ENCODE assay signal across 8 cellular contexts in the genomic region with DNA sequence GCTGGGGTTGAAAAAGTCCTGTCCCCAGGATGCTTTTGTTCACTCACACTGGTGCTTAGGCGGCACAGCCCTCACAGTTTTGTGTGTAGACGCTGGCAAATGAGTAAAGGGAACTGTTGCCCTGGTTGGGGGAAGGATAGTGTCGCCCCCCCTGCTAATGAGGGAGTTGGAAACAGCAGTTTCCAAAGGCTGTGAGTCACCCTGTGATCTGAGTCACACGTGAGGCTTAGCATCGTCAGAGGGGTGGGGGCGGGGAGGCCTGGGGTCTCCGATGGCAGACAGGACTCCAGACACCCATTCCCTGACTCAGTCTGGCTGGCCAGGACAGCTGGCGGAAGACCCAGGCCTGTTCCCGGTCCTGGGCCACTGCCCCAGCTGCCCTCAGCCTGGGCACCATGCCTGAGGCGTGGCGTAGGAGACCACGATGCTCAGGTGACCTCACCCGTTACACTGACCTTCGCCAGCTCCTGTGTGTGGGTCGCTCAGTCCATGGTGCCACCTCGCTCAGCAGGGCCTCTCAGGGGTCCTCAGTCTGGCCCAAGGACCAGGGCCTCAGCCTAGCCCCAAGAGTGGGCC. TPM values are rescaled to one million over a fixed set of nuclear protein-coding genes. Genes with fewer than 3 reads are reported as not detected.
DNase-seq lines count a peak whose midpoint lies in the region; ATAC-seq and TF ChIP-seq lines count a peak whose summit lies in the region.

No MANE protein-coding gene starts in this region.

- 61 to 64% methylated on average over 14 to 15 of the region's 16 CpGs for WGBS in mesodermal cell (ENCODE audit: insufficient coverage in 2 of 2), 2 experiments

- H3K9me3 ChIP-seq in colonic mucosa (no peaks in the 10 kb centered on the region), mesodermal cell (ENCODE audit: control insufficient read depth, low read length) (no peaks in the 10 kb centered on the region)

- DNase-seq in EL: peak; percentile 93
- peak; percentile 59 for DNase-seq in T-helper 2 cell treated with Interferon-gamma antibody and Interleukin-4, amounts not matched to agents 5 μg/mL and 100 μg/mL, for 36 hours (ENCODE audit: low spot score)
- DNase-seq in colonic mucosa: no peak
- DNase-seq in substantia nigra (lab: John Stamatoyannopoulos, UW): peak in 22 of 49 donors; percentile 15 to 79 (median 46)
- DNase-seq in DMS79 (lab: John Stamatoyannopoulos, UW): no peak
- DNase-seq in DMS153 treated with DMSO at 0.1 percent for 48 hours (lab: John Stamatoyannopoulos, UW; ENCODE audit: unreplicated experiment): no peak

- no peak overlapping the region for H3K4me3 Mint-ChIP-seq in T-helper 2 cell treated with Interferon-gamma antibody and Interleukin-4, amounts not matched to agents 5 μg/mL and 100 μg/mL, for 36 hours

- H3K27me3 ChIP-seq in colonic mucosa: no peaks in the 10 kb centered on the region

- H3K27me3 Mint-ChIP-seq in T-helper 2 cell treated with Interferon-gamma antibody and Interleukin-4, amounts not matched to agents 5 μg/mL and 100 μg/mL, for 36 hours (ENCODE audit: low read depth): no peaks in the 10 kb centered on the region

- intact Hi-C loops in colonic mucosa (cut with DNase I): no loop called here

- H3K9me3 Mint-ChIP-seq in T-helper 2 cell treated with Interferon-gamma antibody and Interleukin-4, amounts not matched to agents 5 μg/mL and 100 μg/mL, for 36 hours: no peaks in the 10 kb centered on the region

- ATAC-seq in HG02852 (IDR thresholded peaks at IDR 0.05; ENCODE audit: unreplicated experiment): no peak

- H3K27ac ChIP-seq in colonic mucosa (peak overlapping the region; percentile 72), mesodermal cell (ENCODE audit: low read depth, low read length, severe bottlenecking) (peak overlapping the region; percentile 94), substantia nigra (ENCODE audit: low read depth, low read length, poor library complexity, severe bottlenecking) (peak overlapping the region; percentile 36)

- no peaks in the 10 kb centered on the region for H3K36me3 ChIP-seq in colonic mucosa
- H3K36me3 ChIP-seq in mesodermal cell (ENCODE audit: control insufficient read depth, insufficient read depth, low read length): peaks cover 35% of the 10 kb centered on the region

- H3K4me1 Mint-ChIP-seq in T-helper 2 cell treated with Interferon-gamma antibody and Interleukin-4, amounts not matched to agents 5 μg/mL and 100 μg/mL, for 36 hours (ENCODE audit: low read depth): peaks cover 22% of the 10 kb centered on the region

- H3K4me3 ChIP-seq in colonic mucosa (no peak overlapping the region), mesodermal cell (ENCODE audit: extremely low read depth, insufficient read depth, low read length, poor library complexity, severe bottlenecking) (no peak overlapping the region)

- H3K9ac ChIP-seq in colonic mucosa (ENCODE audit: low read depth in 2 of 2, low read length in 2 of 2): peak overlapping the region in 1 of 2 donors; percentile 9

- no peak for TF ChIP-seq CTCF in colonic mucosa (IDR thresholded peaks at IDR 0.05)

- H3K4me1 ChIP-seq in colonic mucosa (no peaks in the 10 kb centered on the region), mesodermal cell (ENCODE audit: control insufficient read depth, insufficient read depth, low read length, poor library complexity, severe bottlenecking) (peaks cover 65% of the 10 kb centered on the region)

- no peak overlapping the region for H3K27ac Mint-ChIP-seq in T-helper 2 cell treated with Interferon-gamma antibody and Interleukin-4, amounts not matched to agents 5 μg/mL and 100 μg/mL, for 36 hours

- peaks cover 3% of the 10 kb centered on the region for H3K36me3 Mint-ChIP-seq in T-helper 2 cell treated with Interferon-gamma antibody and Interleukin-4, amounts not matched to agents 5 μg/mL and 100 μg/mL, for 36 hours (ENCODE audit: low read depth)

RNA-seq across cellular contexts. Expression of a gene that starts 2.9 kb away (rescaled TPM):
- 1 to 10 TPM; 1.6 to 8.5 TPM for total RNA-seq in colonic mucosa
- polyA plus RNA-seq in mesodermal cell (2013, experiment 1 of 2): 53.0 TPM
- polyA plus RNA-seq in mesodermal cell (2013, experiment 2 of 2): 42.1 TPM

RNA-seq across cellular contexts. Expression of a gene that starts 34.4 kb away (rescaled TPM):
- total RNA-seq in colonic mucosa: under 1 TPM in 1 of 2 donors, not detected in 1; 0.64 TPM
- polyA plus RNA-seq in mesodermal cell (2013, experiment 1 of 2): 1.3 TPM
- 1.3 TPM for polyA plus RNA-seq in mesodermal cell (2013, experiment 2 of 2)

Comparison
In these comparisons a context has a peak if more than half of its experiments do, and no peak if none do; other contexts are left out.
1. DNase-seq: peak in EL (single experiment) and T-helper 2 cell treated with Interferon-gamma antibody and Interleukin-4, amounts not matched to agents 5 μg/mL and 100 μg/mL, for 36 hours (single experiment); none in colonic mucosa (single experiment), DMS79 (single experiment) and DMS153 treated with DMSO at 0.1 percent for 48 hours (single experiment).
2. H3K27ac ChIP-seq: peak in every context shown above with its lines; median percentile 94 in mesodermal cell; 72 in colonic mucosa; 36 in substantia nigra.